Comparison of ENCODE assay signal across 8 cellular contexts in genomic region chr10:78688945-78689935, GRCh38.
DNase-seq lines count a peak whose midpoint lies in the region; ATAC-seq, FAIRE-seq and TF ChIP-seq lines count a peak whose summit lies in the region.

No MANE protein-coding gene starts in this region.

- no peak overlapping the region for H3K27ac Mint-ChIP-seq in activated T-helper 17 cell treated with anti-CD3 and anti-CD28 coated beads, Interleukin-2, amount 50 U/mL, for 72 hours

- TF ChIP-seq CTCF in psoas muscle (IDR thresholded peaks at IDR 0.05) (no peak), GM13976 (IDR thresholded peaks at IDR 0.05; ENCODE audit: borderline replicate concordance, control extremely low read depth, extremely low read depth, insufficient read depth, missing control alignments) (no peak)

- no peaks in the 10 kb centered on the region for H3K9me3 ChIP-seq in psoas muscle

- WGBS in psoas muscle, 3 donors, result 18 to 28% (median 20%) methylated on average over 15 of the region's 15 CpGs

- in situ Hi-C loops in GM13976 (cut with MboI; ENCODE audit: low sequenced_read_pairs, unreplicated experiment), result no loop called here

- H3K36me3 Mint-ChIP-seq in activated T-helper 17 cell treated with anti-CD3 and anti-CD28 coated beads, Interleukin-2, amount 50 U/mL, for 72 hours (ENCODE audit: low read depth), result no peaks in the 10 kb centered on the region

- peak; percentile 94 for DNase-seq in DMS79 (lab: John Stamatoyannopoulos, UW)
- peak; percentile 96 for DNase-seq in NCI-H526 treated with DMSO at 0.1 percent for 48 hours (lab: John Stamatoyannopoulos, UW)
- peak; percentile 14 to 54 for DNase-seq in frontal cortex (ENCODE audit: low spot score in 2 of 2)
- DNase-seq in psoas muscle, result peak; percentile 35 to 80
- DNase-seq in stimulated activated CD4-positive, alpha-beta T cell treated with anti-CD3 and anti-CD28 coated beads, Interleukin-2, amount 100 ng/mL, for 24 hours, result no peak
- DNase-seq in GM13976 (ENCODE audit: low spot score), result no peak

- no peaks in the 10 kb centered on the region for H3K36me3 ChIP-seq in psoas muscle (ENCODE audit: insufficient read depth in 1 of 2, low read depth in 1 of 2)

- peaks cover 7% of the 10 kb centered on the region for H3K27me3 Mint-ChIP-seq in activated T-helper 17 cell treated with anti-CD3 and anti-CD28 coated beads, Interleukin-2, amount 50 U/mL, for 72 hours

- no peaks in the 10 kb centered on the region for H3K4me1 ChIP-seq in psoas muscle

- no peak overlapping the region for H3K27ac ChIP-seq in psoas muscle

- H3K27me3 ChIP-seq in psoas muscle (ENCODE audit: insufficient read depth in 3 of 3, low read length in 2 of 3), result no peaks in the 10 kb centered on the region

- no peaks in the 10 kb centered on the region for H3K9me3 Mint-ChIP-seq in activated T-helper 17 cell treated with anti-CD3 and anti-CD28 coated beads, Interleukin-2, amount 50 U/mL, for 72 hours

- intact Hi-C loops in psoas muscle (cut with DNase I), result no loop called here

- H3K4me3 ChIP-seq in psoas muscle, result no peak overlapping the region

- no peak overlapping the region for H3K4me3 Mint-ChIP-seq in activated T-helper 17 cell treated with anti-CD3 and anti-CD28 coated beads, Interleukin-2, amount 50 U/mL, for 72 hours

- no peak for FAIRE-seq in frontal cortex (lab: Jason Lieb, UNC)

- ATAC-seq in psoas muscle (peak in 3 of 4 donors; percentile 81 to 92 (median 86)), GM18867 (IDR thresholded peaks at IDR 0.05; ENCODE audit: unreplicated experiment) (no peak)
- no peak for ATAC-seq in activated T-helper 17 cell treated with anti-CD3 and anti-CD28 coated beads, Interleukin-2, amount 50 U/mL, for 72 hours (replicated peaks)

- no peaks in the 10 kb centered on the region for H3K4me1 Mint-ChIP-seq in activated T-helper 17 cell treated with anti-CD3 and anti-CD28 coated beads, Interleukin-2, amount 50 U/mL, for 72 hours

Comparison
In these comparisons a context has a peak if more than half of its experiments do, and no peak if none do; other contexts are left out.
1. DNase-seq: peak in DMS79 (single experiment), NCI-H526 treated with DMSO at 0.1 percent for 48 hours (single experiment), frontal cortex (2 of 2) and psoas muscle (2 of 2); none in stimulated activated CD4-positive, alpha-beta T cell treated with anti-CD3 and anti-CD28 coated beads, Interleukin-2, amount 100 ng/mL, for 24 hours (0 of 2) and GM13976 (single experiment).
2. ATAC-seq: peak in psoas muscle (3 of 4); none in activated T-helper 17 cell treated with anti-CD3 and anti-CD28 coated beads, Interleukin-2, amount 50 U/mL, for 72 hours (single experiment) and GM18867 (single experiment).